19 cellular contexts compared by ENCODE assay signal in the genomic region with DNA sequence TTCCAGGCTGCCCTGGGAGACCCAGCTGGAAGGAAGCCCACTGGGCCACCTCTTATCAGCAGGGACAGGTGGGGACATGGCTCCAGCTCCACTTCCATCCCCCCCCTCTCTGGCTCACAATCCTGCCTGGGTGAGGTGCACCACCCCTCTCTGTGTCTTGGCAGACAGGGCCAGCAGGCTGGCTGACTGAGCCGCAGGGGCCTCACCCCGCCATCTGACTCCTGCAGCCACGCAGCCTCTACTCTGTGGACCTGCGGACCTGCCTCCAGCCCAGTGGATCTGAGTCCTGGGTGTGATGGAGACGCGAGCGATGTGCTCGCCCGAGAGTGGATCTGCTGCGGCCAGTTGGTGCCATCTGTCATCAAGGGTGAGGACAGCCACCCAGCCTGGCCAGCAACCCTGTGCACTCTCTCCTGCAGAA. TPM values are rescaled to one million over a fixed set of nuclear protein-coding genes. Genes with fewer than 3 reads are reported as not detected.
A peak's percentile ranks its signal among the peaks of the same experiment; 100 is the strongest.
DNase-seq lines count a peak whose midpoint lies in the region; ATAC-seq, FAIRE-seq and TF ChIP-seq lines count a peak whose summit lies in the region.
"Had no signal": no experiment of that assay in that cellular context is flagged by ENCODE, and none has a peak within 500 bp of the region (broad histone marks: within the 10 kb centered on the region; RNA-seq: fewer than 3 reads in every experiment).

No MANE protein-coding gene starts in this region.

- TF ChIP-seq POLR2A in GM12878 (IDR thresholded peaks at IDR 0.05; ENCODE audit: low read depth, low read length) (peak; percentile 49; the same call in 1 of the 2 replicates), stomach (IDR thresholded peaks at IDR 0.05) (no peak)

- no peak overlapping the region for H3K27ac ChIP-seq in GM12878 (ENCODE audit: control insufficient read depth, insufficient read depth)
- H3K27ac ChIP-seq in left ventricle myocardium inferior (replicated peaks) = no peak overlapping the region
- no peak overlapping the region for H3K27ac ChIP-seq in stomach
- H3K27ac ChIP-seq: SK-N-MC had no signal

- H2AFZ ChIP-seq in GM12878 (ENCODE audit: control insufficient read depth, low read depth, low read length) = no peak overlapping the region

- intact Hi-C loops in GM12878 (cut with micrococcal nuclease; ENCODE audit: unreplicated experiment) = no loop called here
- intact Hi-C loops in left ventricle myocardium inferior (cut with micrococcal nuclease) = no loop called here
- intact Hi-C loops in stomach (cut with DNase I; ENCODE audit: low total_unique reads) = no loop called here
- intact Hi-C loops in head of caudate nucleus (cut with DNase I) = loop anchor here (10.0 kb wide), 1 partner anchor 285 kb away; no protein-coding TSS in a partner anchor

- RAD21 ChIA-PET in GM12878 (lab: Charles Lee; ENCODE audit: unreplicated experiment) = no interaction called here

- H3K4me1 Mint-ChIP-seq in stimulated activated naive CD8-positive, alpha-beta T cell treated with anti-CD3 and anti-CD28 coated beads, Interleukin-15, Interleukin-2, amounts not matched to agents 100 ng/mL and 50 ng/mL, for 24 hours (ENCODE audit: low read depth) = no peaks in the 10 kb centered on the region

- BruUV-seq in GM12878 (replicated peaks; lab: Mats Ljungman, UMichigan) = no TSS peak

- no peaks in the 10 kb centered on the region for H3K79me2 ChIP-seq in GM12878 (ENCODE audit: control insufficient read depth, insufficient read depth, low read length)

- WGBS in GM12878 (ENCODE audit: insufficient coverage, insufficient replicate concordance, low lambda C conversion rate, missing lambda C conversion rate) = 93% methylated on average over 10 of the region's 10 CpGs
- 40 to 87% (median 66%) methylated on average over 4 to 10 of the region's 10 CpGs for WGBS in stomach, 5 donors

- no peaks in the 10 kb centered on the region for H3K9me3 ChIP-seq in GM12878 (replicated peaks; ENCODE audit: control insufficient read depth, insufficient read depth, low read length)
- H3K9me3 ChIP-seq in left ventricle myocardium inferior (replicated peaks) = no peaks in the 10 kb centered on the region
- no peaks in the 10 kb centered on the region for H3K9me3 ChIP-seq in stomach
- H3K9me3 ChIP-seq: HAP-1 had no signal

- TF ChIP-seq RAD21 in GM12878 (IDR thresholded peaks at IDR 0.05; ENCODE audit: insufficient read depth, low read depth, low read length) = no peak

- H3K4me3 ChIP-seq in GM12878 (no peak overlapping the region), left ventricle myocardium inferior (no peak overlapping the region), stomach (no peak overlapping the region)
- H3K4me3 ChIP-seq: HAP-1, SK-N-MC had no signal

- TF ChIP-seq EP300 in GM12878 (IDR thresholded peaks at IDR 0.05; ENCODE audit: borderline replicate concordance in 1 of 2, control insufficient read depth in 1 of 2, low read depth in 2 of 2, low read length in 2 of 2) (no peak), stomach (IDR thresholded peaks at IDR 0.05) (no peak)

- DNase-seq in stimulated activated naive CD8-positive, alpha-beta T cell treated with anti-CD3 and anti-CD28 coated beads, Interleukin-15, Interleukin-2, amounts not matched to agents 100 U/mL and 50 U/mL, for 24 hours = no peak
- no peak for DNase-seq in GM12878 (ENCODE audit: low read depth, low spot score)
- DNase-seq in left ventricle myocardium inferior = peak; percentile 50
- peak; percentile 75 for DNase-seq in stomach
- no peak for DNase-seq in activated gamma-delta T cell treated with Interleukin-2 at 50 U/mL for 16 hours
- no peak for DNase-seq in stimulated activated naive CD4-positive, alpha-beta T cell (lab: John Stamatoyannopoulos, UW)
- no peak for DNase-seq in head of caudate nucleus
- DNase-seq: CD8-positive, alpha-beta memory T cell; KBM-7; NCI-H1436 treated with DMSO at 0.1 percent for 48 hours; NCI-H2081 treated with DMSO at 0.1 percent for 48 hours; NCI-H226; NCI-H526; NK-92 treated with Interleukin-12 subunit alpha and Interleukin-12 subunit beta, amount 100 ng/mL, for 24 hours had no signal

- SMC1A ChIA-PET in GM12878 (lab: Charles Lee; ENCODE audit: uncharacterized antibody, unreplicated experiment) = no interaction called here

- TF ChIP-seq CTCF in GM12878 (IDR thresholded peaks at IDR 0.05 in 2 of 3, conservative IDR thresholded peaks at IDR 0.05 in 1 of 3; ENCODE audit: control insufficient read depth in 2 of 3, extremely low read depth in 1 of 3, insufficient read depth in 1 of 3, low read depth in 3 of 3, low read length in 3 of 3) (no peak), left ventricle myocardium inferior (IDR thresholded peaks at IDR 0.05; ENCODE audit: borderline replicate concordance) (no peak), stomach (IDR thresholded peaks at IDR 0.05) (no peak)

- H3K36me3 ChIP-seq in GM12878 (ENCODE audit: control insufficient read depth in 2 of 2, insufficient read depth in 2 of 2, low read length in 1 of 2) = peaks cover 41 to 42% of the 10 kb centered on the region in 2 experiments
- peaks cover 67% of the 10 kb centered on the region for H3K36me3 ChIP-seq in left ventricle myocardium inferior
- peaks cover 60 to 82% (median 76%) of the 10 kb centered on the region in 4 donors for H3K36me3 ChIP-seq in stomach

- H3K4me3 Mint-ChIP-seq in stimulated activated naive CD8-positive, alpha-beta T cell treated with anti-CD3 and anti-CD28 coated beads, Interleukin-15, Interleukin-2, amounts not matched to agents 100 ng/mL and 50 ng/mL, for 24 hours = no peak overlapping the region
- H3K4me3 Mint-ChIP-seq: CD8-positive, alpha-beta memory T cell had no signal

- peak overlapping the region; percentile 8 for H3K27ac Mint-ChIP-seq in stimulated activated naive CD8-positive, alpha-beta T cell treated with anti-CD3 and anti-CD28 coated beads, Interleukin-15, Interleukin-2, amounts not matched to agents 100 ng/mL and 50 ng/mL, for 24 hours

- no peaks in the 10 kb centered on the region; the same call in 1 of the 2 replicates for H4K20me1 ChIP-seq in GM12878 (ENCODE audit: control insufficient read depth, insufficient read depth)

- peaks cover 69% of the 10 kb centered on the region for H3K36me3 Mint-ChIP-seq in stimulated activated naive CD8-positive, alpha-beta T cell treated with anti-CD3 and anti-CD28 coated beads, Interleukin-15, Interleukin-2, amounts not matched to agents 100 ng/mL and 50 ng/mL, for 24 hours (ENCODE audit: low read depth)

- no peak overlapping the region for H3K9ac ChIP-seq in GM12878 (ENCODE audit: control insufficient read depth, insufficient read depth, low read length)

- H3K4me2 ChIP-seq in GM12878 (ENCODE audit: control insufficient read depth, insufficient read depth) = no peak overlapping the region

- no peak for ATAC-seq in stimulated activated naive CD8-positive, alpha-beta T cell treated with anti-CD3 and anti-CD28 coated beads, Interleukin-15, Interleukin-2, amounts not matched to agents 100 U/mL and 50 U/mL, for 24 hours
- no peak for ATAC-seq in GM12878

- in situ Hi-C loops in GM12878 (cut with MboI) = no loop called here

- H3K4me1 ChIP-seq in GM12878 (ENCODE audit: control insufficient read depth, insufficient read depth, low read length) = no peaks in the 10 kb centered on the region
- peaks cover 20% of the 10 kb centered on the region for H3K4me1 ChIP-seq in left ventricle myocardium inferior
- peaks cover 0 to 28% (median 16%) of the 10 kb centered on the region in 4 donors for H3K4me1 ChIP-seq in stomach
- H3K4me1 ChIP-seq: HAP-1 had no signal

- no peaks in the 10 kb centered on the region for H3K9me3 Mint-ChIP-seq in stimulated activated naive CD8-positive, alpha-beta T cell treated with anti-CD3 and anti-CD28 coated beads, Interleukin-15, Interleukin-2, amounts not matched to agents 100 ng/mL and 50 ng/mL, for 24 hours
- H3K9me3 Mint-ChIP-seq: CD8-positive, alpha-beta memory T cell had no signal

- FAIRE-seq in GM12878 (lab: Jason Lieb, UNC) = no peak

- POLR2A ChIA-PET in GM12878 (lab: Charles Lee) = no interaction called here

- no peaks in the 10 kb centered on the region for H3K27me3 Mint-ChIP-seq in stimulated activated naive CD8-positive, alpha-beta T cell treated with anti-CD3 and anti-CD28 coated beads, Interleukin-15, Interleukin-2, amounts not matched to agents 100 ng/mL and 50 ng/mL, for 24 hours
- H3K27me3 Mint-ChIP-seq: CD8-positive, alpha-beta memory T cell had no signal

- CTCF ChIA-PET in GM12878 (lab: Yijun Ruan, JAX) = interaction anchor here (0.6 kb wide), 1 partner anchor 27 kb away, joined by 3 read pairs; no protein-coding TSS in a partner anchor

- no peaks in the 10 kb centered on the region for H3K27me3 ChIP-seq in GM12878 (replicated peaks in 1 of 2; ENCODE audit: control insufficient read depth in 2 of 2, insufficient read depth in 2 of 2, low read length in 1 of 2)
- H3K27me3 ChIP-seq in left ventricle myocardium inferior (ENCODE audit: low read depth) = no peaks in the 10 kb centered on the region
- no peaks in the 10 kb centered on the region for H3K27me3 ChIP-seq in stomach

RNA-seq across cellular contexts. Expression of a gene that starts 30.1 kb away (rescaled TPM):
- total RNA-seq in GM12878 (2013; cell fraction: nucleolus; rRNA removed) = 45.7 and 57.1 TPM in 2 replicates
- total RNA-seq in GM12878 (2014; rRNA removed) = 62.9 and 77.6 TPM in 2 replicates
- total RNA-seq in GM12878 (2014; rRNA removed; fragmentation: Illumina TruSeq; extraction: Trizol) = 85.1 and 93.4 TPM in 2 replicates
- 176 TPM in 2 replicates for total RNA-seq in GM12878 (2021)
- 27.0 TPM for polyA plus RNA-seq in GM12878 (2011; ENCODE audit: low read depth)
- 34.4 and 60.5 TPM in 2 replicates for polyA plus RNA-seq in GM12878 (2011; rRNA removed)
- 91.5 and 94.4 TPM in 2 replicates for polyA plus RNA-seq in GM12878 (2011; cell fraction: cytosol; rRNA removed)
- 108 and 135 TPM in 2 replicates for polyA plus RNA-seq in GM12878 (2011; cell fraction: nucleus; rRNA removed)
- polyA plus RNA-seq in GM12878 (2012) = 56.0 and 64.4 TPM in 2 replicates
- polyA plus RNA-seq in GM12878 (2014; fragmentation: Illumina TruSeq; extraction: Trizol) = 88.3 and 128 TPM in 2 replicates
- polyA plus RNA-seq in GM12878 (2014; fragmentation: Nextera tagmentation; extraction: Ambion mirVana) = 100 to 1,000 TPM in 1 of 2 experiments, 10 to 100 TPM in 1; 38.3 to 124 TPM
- 99.6 and 118 TPM in 2 replicates for polyA plus RNA-seq in GM12878 (2014; rRNA removed)
- 10 to 100 TPM; 10.7 to 32.2 TPM for polyA plus RNA-seq in GM12878 (2016; fragmentation: Nextera tagmentation; extraction: Ambion mirVana)
- polyA minus RNA-seq in GM12878 (2011; rRNA and poly(A)+ RNA removed) = 65.9 and 81.3 TPM in 2 replicates
- 63.7 and 66.3 TPM in 2 replicates for polyA minus RNA-seq in GM12878 (2011; cell fraction: cytosol; rRNA and poly(A)+ RNA removed)
- polyA minus RNA-seq in GM12878 (2011; cell fraction: nucleus; rRNA and poly(A)+ RNA removed) = 17.0 and 35.5 TPM in 2 replicates
- total RNA-seq in left ventricle myocardium inferior = 10.9 TPM
- total RNA-seq in stomach = 10 to 100 TPM; 15.8 to 73.6 (median 35.4) TPM
- 10 to 100 TPM; 16.0 to 29.1 (median 22.9) TPM for polyA plus RNA-seq in stomach

RNA-seq across cellular contexts. Expression of a gene that starts 37.4 kb away (rescaled TPM):
- total RNA-seq in GM12878 (2013; cell fraction: nucleolus; rRNA removed) = not detected in 2 replicates
- total RNA-seq in GM12878 (2014; rRNA removed) (not detected in 2 replicates), GM12878 (2014; rRNA removed; fragmentation: Illumina TruSeq; extraction: Trizol) (not detected in 2 replicates), GM12878 (2021) (not detected in 2 replicates), left ventricle myocardium inferior (not detected), stomach (not detected)
- polyA plus RNA-seq in GM12878 (2011; ENCODE audit: low read depth) = not detected
- polyA plus RNA-seq in GM12878 (2011; rRNA removed) (not detected in 2 replicates), GM12878 (2014; fragmentation: Illumina TruSeq; extraction: Trizol) (not detected in 2 replicates), GM12878 (2014; fragmentation: Nextera tagmentation; extraction: Ambion mirVana) (not detected), GM12878 (2014; rRNA removed) (not detected in 2 replicates), GM12878 (2016; fragmentation: Nextera tagmentation; extraction: Ambion mirVana) (not detected), stomach (not detected)
- not detected in 2 replicates for polyA plus RNA-seq in GM12878 (2011; cell fraction: cytosol; rRNA removed)
- polyA plus RNA-seq in GM12878 (2011; cell fraction: nucleus; rRNA removed) = not detected in 2 replicates
- not detected in 2 replicates for polyA plus RNA-seq in GM12878 (2012)
- polyA minus RNA-seq in GM12878 (2011; rRNA and poly(A)+ RNA removed) = not detected in 2 replicates
- not detected in 2 replicates for polyA minus RNA-seq in GM12878 (2011; cell fraction: cytosol; rRNA and poly(A)+ RNA removed)
- not detected in 2 replicates for polyA minus RNA-seq in GM12878 (2011; cell fraction: nucleus; rRNA and poly(A)+ RNA removed)
- total RNA-seq: CD8-positive, alpha-beta memory T cell; HT1080 had no signal
- polyA plus RNA-seq: BJ; CD8-positive, alpha-beta memory T cell had no signal

Comparison
In these comparisons a context has a peak if more than half of its experiments do, and no peak if none do; other contexts are left out.
1. DNase-seq: peak in left ventricle myocardium inferior (single experiment) and stomach (single experiment); none in stimulated activated naive CD8-positive, alpha-beta T cell treated with anti-CD3 and anti-CD28 coated beads, Interleukin-15, Interleukin-2, amounts not matched to agents 100 U/mL and 50 U/mL, for 24 hours (single experiment), GM12878 (single experiment), activated gamma-delta T cell treated with Interleukin-2 at 50 U/mL for 16 hours (single experiment), stimulated activated naive CD4-positive, alpha-beta T cell (0 of 6) and head of caudate nucleus (0 of 42).